In the genomic region with DNA sequence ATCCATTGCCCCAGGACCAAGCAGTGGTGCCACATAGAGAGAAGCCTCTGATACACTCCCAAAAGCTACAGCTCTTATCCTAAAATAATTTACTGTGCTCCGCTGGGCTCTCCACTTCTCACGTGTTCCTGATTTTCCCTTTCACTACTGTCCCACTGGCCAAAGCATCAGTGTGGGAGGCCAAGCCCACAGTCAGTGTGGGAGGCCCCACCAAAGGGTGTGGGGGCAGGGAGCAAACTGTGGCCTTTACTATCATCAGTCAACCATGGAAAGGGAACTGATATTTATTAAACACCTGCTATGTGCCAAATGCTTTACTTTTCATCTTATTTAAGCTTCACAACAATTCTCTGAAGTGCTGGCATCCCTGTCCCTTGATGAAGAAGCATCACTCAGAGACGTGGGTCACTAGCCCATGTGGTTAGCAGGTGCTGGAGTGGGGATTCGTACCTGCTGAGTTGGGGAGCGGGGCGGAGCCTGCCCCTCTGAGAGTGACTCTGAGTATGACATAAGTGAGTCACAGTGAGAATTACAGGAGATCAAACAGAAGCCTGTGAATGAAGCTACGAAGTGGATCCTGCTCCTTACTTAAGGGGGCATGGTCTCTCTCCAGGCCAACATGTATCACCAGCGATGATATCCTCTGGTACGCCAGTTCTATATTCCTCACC, we compare ENCODE assay signal across 22 cellular contexts. TPM values are rescaled to one million over a fixed set of nuclear protein-coding genes. Genes with fewer than 3 reads are reported as not detected.
A peak's percentile ranks its signal among the peaks of the same experiment; 100 is the strongest.
DNase-seq lines count a peak whose midpoint lies in the region; ATAC-seq, FAIRE-seq and TF ChIP-seq lines count a peak whose summit lies in the region.
"Had no signal": no experiment of that assay in that cellular context is flagged by ENCODE, and none has a peak within 500 bp of the region (broad histone marks: within the 10 kb centered on the region; RNA-seq: fewer than 3 reads in every experiment).

No MANE protein-coding gene starts in this region.

- H3K27ac ChIP-seq in GM12878 (ENCODE audit: control insufficient read depth, insufficient read depth) (no peak overlapping the region), suprapubic skin (peak overlapping the region; percentile 55)

- in situ Hi-C loops in GM12878 (cut with MboI): no loop called here

- H3K9me3 ChIP-seq in GM12878 (replicated peaks; ENCODE audit: control insufficient read depth, insufficient read depth, low read length) (no peaks in the 10 kb centered on the region), suprapubic skin (no peaks in the 10 kb centered on the region)

- intact Hi-C loops in GM12878 (cut with micrococcal nuclease; ENCODE audit: unreplicated experiment): no loop called here

- TF ChIP-seq EP300 in GM12878 (IDR thresholded peaks at IDR 0.05; ENCODE audit: borderline replicate concordance in 1 of 2, control insufficient read depth in 1 of 2, low read depth in 2 of 2, low read length in 2 of 2) (no peak), suprapubic skin (IDR thresholded peaks at IDR 0.05) (no peak)

- SMC1A ChIA-PET in GM12878 (lab: Charles Lee; ENCODE audit: uncharacterized antibody, unreplicated experiment): interaction anchor here (0.8 to 1.6 kb wide), 2 partner anchors 14 to 195 kb away, joined by 3 read pairs; no protein-coding TSS in a partner anchor

- H3K9ac ChIP-seq in GM12878 (ENCODE audit: control insufficient read depth, insufficient read depth, low read length): no peak overlapping the region

- POLR2A ChIA-PET in GM12878 (lab: Charles Lee): no interaction called here

- WGBS in GM12878 (ENCODE audit: insufficient coverage, insufficient replicate concordance, low lambda C conversion rate, missing lambda C conversion rate): 66% methylated on average over 9 of the region's 9 CpGs
- WGBS in suprapubic skin: 87% methylated on average over 9 of the region's 9 CpGs

- TF ChIP-seq POLR2A in GM12878 (IDR thresholded peaks at IDR 0.05; ENCODE audit: low read depth, low read length) (no peak), suprapubic skin (IDR thresholded peaks at IDR 0.05) (no peak)

- TF ChIP-seq RAD21 in GM12878 (IDR thresholded peaks at IDR 0.05; ENCODE audit: insufficient read depth, low read depth, low read length): no peak

- TF ChIP-seq CTCF in GM12878 (IDR thresholded peaks at IDR 0.05 in 2 of 3, conservative IDR thresholded peaks at IDR 0.05 in 1 of 3; ENCODE audit: control insufficient read depth in 2 of 3, extremely low read depth in 1 of 3, insufficient read depth in 1 of 3, low read depth in 3 of 3, low read length in 3 of 3) (no peak), suprapubic skin (IDR thresholded peaks at IDR 0.05) (no peak)

- peak overlapping the region; percentile 23; the same call in 1 of the 2 replicates for H2AFZ ChIP-seq in GM12878 (ENCODE audit: control insufficient read depth, low read depth, low read length)

- no peak overlapping the region for H3K4me3 ChIP-seq in GM12878
- H3K4me3 ChIP-seq in suprapubic skin: no peak overlapping the region

- BruUV-seq in GM12878 (replicated peaks; lab: Mats Ljungman, UMichigan): no TSS peak

- peaks cover 13% of the 10 kb centered on the region for H3K4me1 ChIP-seq in GM12878 (ENCODE audit: control insufficient read depth, insufficient read depth, low read length)
- H3K4me1 ChIP-seq in suprapubic skin: peaks cover 29% of the 10 kb centered on the region

- H3K4me2 ChIP-seq in GM12878 (ENCODE audit: control insufficient read depth, insufficient read depth): 0 out of 2 replicates have a peak overlapping the region, but pooled peaks have one; percentile 9

- RAD21 ChIA-PET in GM12878 (lab: Charles Lee; ENCODE audit: unreplicated experiment): no interaction called here

- peak; percentile 28 for DNase-seq in NCI-H510A treated with DMSO at 0.1 percent for 48 hours (lab: John Stamatoyannopoulos, UW)
- DNase-seq in NCI-H510A (lab: John Stamatoyannopoulos, UW): no peak
- DNase-seq in NAMALWA (ENCODE audit: low spot score): peak; percentile 6
- DNase-seq in GM12878 (ENCODE audit: low read depth, low spot score): no peak
- no peak for DNase-seq in suprapubic skin (ENCODE audit: low spot score in 2 of 2)
- no peak for DNase-seq in SIG-M5 (lab: John Stamatoyannopoulos, UW)
- no peak for DNase-seq in NCI-H774 (lab: John Stamatoyannopoulos, UW)
- DNase-seq: 8988T; DMS79; GOT3; HCEC 1CT; Kasumi-1; NCI-H1092; NCI-H1436; NCI-H187 treated with DMSO at 0.1 percent for 48 hours; NCI-H2107; NCI-H748 treated with DMSO at 0.1 percent for 48 hours; NK-92 treated with Interleukin-12 subunit alpha and Interleukin-12 subunit beta, amount 100 ng/mL, for 24 hours; Right ventricle myocardium superior had no signal

- H3K36me3 ChIP-seq in GM12878 (ENCODE audit: control insufficient read depth in 2 of 2, insufficient read depth in 2 of 2, low read length in 1 of 2) (no peaks in the 10 kb centered on the region), suprapubic skin (no peaks in the 10 kb centered on the region)

- H4K20me1 ChIP-seq in GM12878 (ENCODE audit: control insufficient read depth, insufficient read depth): no peaks in the 10 kb centered on the region

- no peaks in the 10 kb centered on the region for H3K79me2 ChIP-seq in GM12878 (ENCODE audit: control insufficient read depth, insufficient read depth, low read length)

- ATAC-seq in GM12878 (peak; percentile 30; the same call in 2 of the 3 replicates), HG03139 (IDR thresholded peaks at IDR 0.05; ENCODE audit: unreplicated experiment) (no peak)

- no peak for FAIRE-seq in GM12878 (lab: Jason Lieb, UNC)
- FAIRE-seq: D721Med, GM12892 had no signal

- CTCF ChIA-PET in GM12878 (lab: Yijun Ruan, JAX): no interaction called here

- H3K27me3 ChIP-seq in GM12878 (replicated peaks in 1 of 2; ENCODE audit: control insufficient read depth in 2 of 2, insufficient read depth in 2 of 2, low read length in 1 of 2): no peaks in the 10 kb centered on the region
- no peaks in the 10 kb centered on the region for H3K27me3 ChIP-seq in suprapubic skin

TF ChIP-seq in GM12878, 131 proteins besides CTCF, POLR2A, EP300 and RAD21:
- TF ChIP-seq NFYA (IDR thresholded peaks at IDR 0.05; ENCODE audit: borderline replicate concordance, low read depth, low read length) (no peak), JUND (IDR thresholded peaks at IDR 0.05; ENCODE audit: low read depth, low read length) (no peak), RUNX3 (IDR thresholded peaks at IDR 0.05; ENCODE audit: low read length) (peak; percentile 30), IRF4 (IDR thresholded peaks at IDR 0.05; ENCODE audit: low read depth, low read length) (no peak), NBN (IDR thresholded peaks at IDR 0.05) (no peak), GABPA (IDR thresholded peaks at IDR 0.05; ENCODE audit: low read depth) (no peak)
- TF ChIP-seq, protein P1, sequence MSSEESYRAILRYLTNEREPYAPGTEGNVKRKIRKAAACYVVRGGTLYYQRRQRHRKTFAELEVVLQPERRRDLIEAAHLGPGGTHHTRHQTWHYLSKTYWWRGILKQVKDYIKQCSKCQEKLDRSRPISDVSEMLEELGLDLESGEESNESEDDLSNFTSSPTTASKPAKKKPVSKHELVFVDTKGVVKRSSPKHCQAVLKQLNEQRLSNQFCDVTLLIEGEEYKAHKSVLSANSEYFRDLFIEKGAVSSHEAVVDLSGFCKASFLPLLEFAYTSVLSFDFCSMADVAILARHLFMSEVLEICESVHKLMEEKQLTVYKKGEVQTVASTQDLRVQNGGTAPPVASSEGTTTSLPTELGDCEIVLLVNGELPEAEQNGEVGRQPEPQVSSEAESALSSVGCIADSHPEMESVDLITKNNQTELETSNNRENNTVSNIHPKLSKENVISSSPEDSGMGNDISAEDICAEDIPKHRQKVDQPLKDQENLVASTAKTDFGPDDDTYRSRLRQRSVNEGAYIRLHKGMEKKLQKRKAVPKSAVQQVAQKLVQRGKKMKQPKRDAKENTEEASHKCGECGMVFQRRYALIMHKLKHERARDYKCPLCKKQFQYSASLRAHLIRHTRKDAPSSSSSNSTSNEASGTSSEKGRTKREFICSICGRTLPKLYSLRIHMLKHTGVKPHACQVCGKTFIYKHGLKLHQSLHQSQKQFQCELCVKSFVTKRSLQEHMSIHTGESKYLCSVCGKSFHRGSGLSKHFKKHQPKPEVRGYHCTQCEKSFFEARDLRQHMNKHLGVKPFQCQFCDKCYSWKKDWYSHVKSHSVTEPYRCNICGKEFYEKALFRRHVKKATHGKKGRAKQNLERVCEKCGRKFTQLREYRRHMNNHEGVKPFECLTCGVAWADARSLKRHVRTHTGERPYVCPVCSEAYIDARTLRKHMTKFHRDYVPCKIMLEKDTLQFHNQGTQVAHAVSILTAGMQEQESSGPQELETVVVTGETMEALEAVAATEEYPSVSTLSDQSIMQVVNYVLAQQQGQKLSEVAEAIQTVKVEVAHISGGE (CRISPR knock-in tag; IDR thresholded peaks at IDR 0.05): no peak

RNA-seq across cellular contexts. Expression of a gene that starts 50.4 kb away (rescaled TPM):
- 28.8 and 34.3 TPM in 2 replicates for total RNA-seq in GM12878 (2013; cell fraction: nucleolus; rRNA removed)
- total RNA-seq in GM12878 (2014; rRNA removed) (8.1 and 9.2 TPM in 2 replicates), GM12878 (2014; rRNA removed; fragmentation: Illumina TruSeq; extraction: Trizol) (5.3 and 7.2 TPM in 2 replicates), GM12878 (2021) (9.5 and 11.3 TPM in 2 replicates), suprapubic skin (10 to 100 TPM in 1 of 4 donors, 1 to 10 TPM in 3; 4.3 to 20.3 (median 5.2) TPM)
- 0.87 TPM for polyA plus RNA-seq in GM12878 (2011; ENCODE audit: low read depth)
- polyA plus RNA-seq in GM12878 (2011; rRNA removed) (5.0 and 7.6 TPM in 2 replicates), GM12878 (2014; fragmentation: Illumina TruSeq; extraction: Trizol) (1.1 and 4.8 TPM in 2 replicates), GM12878 (2014; fragmentation: Nextera tagmentation; extraction: Ambion mirVana) (10 to 100 TPM; 10.8 to 11.8 TPM), GM12878 (2014; rRNA removed) (10.4 and 13.6 TPM in 2 replicates), GM12878 (2016; fragmentation: Nextera tagmentation; extraction: Ambion mirVana) (10 to 100 TPM; 14.2 to 15.8 TPM)
- 4.3 and 9.9 TPM in 2 replicates for polyA plus RNA-seq in GM12878 (2011; cell fraction: cytosol; rRNA removed)
- polyA plus RNA-seq in GM12878 (2011; cell fraction: nucleus; rRNA removed): 37.1 and 47.3 TPM in 2 replicates
- polyA plus RNA-seq in GM12878 (2012): 5.0 and 5.5 TPM in 2 replicates
- 1.9 and 3.3 TPM in 2 replicates for polyA minus RNA-seq in GM12878 (2011; rRNA and poly(A)+ RNA removed)
- polyA minus RNA-seq in GM12878 (2011; cell fraction: cytosol; rRNA and poly(A)+ RNA removed): 1.5 and 1.8 TPM in 2 replicates
- 3.4 and 5.2 TPM in 2 replicates for polyA minus RNA-seq in GM12878 (2011; cell fraction: nucleus; rRNA and poly(A)+ RNA removed)

Comparison
In these comparisons a context has a peak if more than half of its experiments do, and no peak if none do; other contexts are left out.
1. DNase-seq: peak in NCI-H510A treated with DMSO at 0.1 percent for 48 hours (single experiment) and NAMALWA (single experiment); none in NCI-H510A (single experiment), GM12878 (single experiment), suprapubic skin (0 of 2), SIG-M5 (single experiment) and NCI-H774 (single experiment).